Comparison of ENCODE assay signal across 18 cellular contexts in genomic region chr1:29392036-29392435, GRCh38.
DNase-seq lines count a peak whose midpoint lies in the region; ATAC-seq and TF ChIP-seq lines count a peak whose summit lies in the region.
"Had no signal": no experiment of that assay in that cellular context is flagged by ENCODE, and none has a peak within 500 bp of the region (broad histone marks: within the 10 kb centered on the region; RNA-seq: fewer than 3 reads in every experiment).

No MANE protein-coding gene starts in this region.

- intact Hi-C loops in colonic mucosa (cut with DNase I) (no loop called here), vagina (cut with DNase I) (no loop called here), prostate gland (cut with DNase I) (no loop called here)

- H3K36me3 ChIP-seq in colonic mucosa: no peaks in the 10 kb centered on the region
- no peaks in the 10 kb centered on the region for H3K36me3 ChIP-seq in vagina
- H3K36me3 ChIP-seq in prostate gland: no peaks in the 10 kb centered on the region

- H3K9me3 ChIP-seq in colonic mucosa: no peaks in the 10 kb centered on the region
- no peaks in the 10 kb centered on the region for H3K9me3 ChIP-seq in vagina
- H3K9me3 ChIP-seq in prostate gland: no peaks in the 10 kb centered on the region

- H3K27me3 ChIP-seq in colonic mucosa: no peaks in the 10 kb centered on the region
- H3K27me3 ChIP-seq in vagina: no peaks in the 10 kb centered on the region
- peaks cover 5% of the 10 kb centered on the region for H3K27me3 ChIP-seq in prostate gland (replicated peaks; ENCODE audit: insufficient read depth)

- TF ChIP-seq CTCF in colonic mucosa (IDR thresholded peaks at IDR 0.05) (no peak), mesothelial cell of epicardium (IDR thresholded peaks at IDR 0.05; ENCODE audit: unreplicated experiment) (no peak), vagina (IDR thresholded peaks at IDR 0.05) (no peak), prostate gland (IDR thresholded peaks at IDR 0.05) (no peak)

- no peak overlapping the region for H3K4me3 ChIP-seq in colonic mucosa
- H3K4me3 ChIP-seq in vagina: no peak overlapping the region
- no peak overlapping the region for H3K4me3 ChIP-seq in prostate gland

- WGBS in prostate gland: 59% methylated on average over 3 of the region's 3 CpGs

- peaks cover 23% of the 10 kb centered on the region for H3K4me1 Mint-ChIP-seq in mesothelial cell of epicardium
- H3K4me1 Mint-ChIP-seq: CD14-positive monocyte had no signal

- TF ChIP-seq POLR2A in vagina (IDR thresholded peaks at IDR 0.05): no peak
- TF ChIP-seq POLR2A in prostate gland (IDR thresholded peaks at IDR 0.05): no peak

- H3K9ac ChIP-seq in colonic mucosa (ENCODE audit: low read depth in 2 of 2, low read length in 2 of 2): no peak overlapping the region

- peak overlapping the region; percentile 62 for H3K27ac Mint-ChIP-seq in mesothelial cell of epicardium
- H3K27ac Mint-ChIP-seq: CD14-positive monocyte; CD8-positive, alpha-beta T cell; HFFc6 had no signal

- ATAC-seq in GM19035 (IDR thresholded peaks at IDR 0.05; ENCODE audit: unreplicated experiment): no peak
- ATAC-seq: CD8-positive, alpha-beta T cell; HepG2 had no signal

- H3K4me1 ChIP-seq in colonic mucosa (no peaks in the 10 kb centered on the region), vagina (no peaks in the 10 kb centered on the region), prostate gland (replicated peaks) (no peaks in the 10 kb centered on the region)

- H3K36me3 Mint-ChIP-seq in mesothelial cell of epicardium: no peaks in the 10 kb centered on the region
- H3K36me3 Mint-ChIP-seq: CD14-positive monocyte; CD8-positive, alpha-beta T cell had no signal

- peak; percentile 21 for DNase-seq in activated CD8-positive, alpha-beta memory T cell treated with anti-CD3 and anti-CD28 coated beads for 24 hours
- DNase-seq in activated CD8-positive, alpha-beta memory T cell treated with anti-CD3 and anti-CD28 coated beads, Interleukin-2, amount 50 U/mL, for 48 hours: no peak
- peak; percentile 1 for DNase-seq in colonic mucosa
- peak in 1 of 2 experiments; percentile 26 for DNase-seq in mesothelial cell of epicardium (ENCODE audit: low spot score in 2 of 2, unreplicated experiment in 2 of 2)
- DNase-seq in vagina (ENCODE audit: extremely low spot score in 2 of 2): peak; percentile 58 to 77
- no peak for DNase-seq in prostate gland (ENCODE audit: low spot score)
- no peak for DNase-seq in NCI-H2196 treated with DMSO at 0.1 percent for 48 hours (lab: John Stamatoyannopoulos, UW; ENCODE audit: unreplicated experiment)
- DNase-seq: COR-L47, DMS153, DMS79 treated with DMSO at 0.1 percent for 48 hours, EL, HCEC 1CT, HFFc6 had no signal

- H3K27ac ChIP-seq in colonic mucosa: no peak overlapping the region
- no peak overlapping the region for H3K27ac ChIP-seq in vagina
- no peak overlapping the region for H3K27ac ChIP-seq in prostate gland
- H3K27ac ChIP-seq: 22Rv1 had no signal

- no peaks in the 10 kb centered on the region for H3K9me3 Mint-ChIP-seq in mesothelial cell of epicardium
- H3K9me3 Mint-ChIP-seq: CD14-positive monocyte; CD8-positive, alpha-beta T cell; HFFc6 had no signal

- no peak overlapping the region for H3K4me3 Mint-ChIP-seq in mesothelial cell of epicardium
- H3K4me3 Mint-ChIP-seq: CD14-positive monocyte; CD8-positive, alpha-beta T cell; HFFc6 had no signal

- H3K27me3 Mint-ChIP-seq in mesothelial cell of epicardium (ENCODE audit: low read depth): peaks cover 14% of the 10 kb centered on the region

Comparison
In these comparisons a context has a peak if more than half of its experiments do, and no peak if none do; other contexts are left out.
1. DNase-seq: peak in activated CD8-positive, alpha-beta memory T cell treated with anti-CD3 and anti-CD28 coated beads for 24 hours (single experiment), colonic mucosa (single experiment) and vagina (2 of 2); none in activated CD8-positive, alpha-beta memory T cell treated with anti-CD3 and anti-CD28 coated beads, Interleukin-2, amount 50 U/mL, for 48 hours (single experiment), prostate gland (single experiment) and NCI-H2196 treated with DMSO at 0.1 percent for 48 hours (single experiment).